ENCODE assay signal across 22 cellular contexts in the genomic region with DNA sequence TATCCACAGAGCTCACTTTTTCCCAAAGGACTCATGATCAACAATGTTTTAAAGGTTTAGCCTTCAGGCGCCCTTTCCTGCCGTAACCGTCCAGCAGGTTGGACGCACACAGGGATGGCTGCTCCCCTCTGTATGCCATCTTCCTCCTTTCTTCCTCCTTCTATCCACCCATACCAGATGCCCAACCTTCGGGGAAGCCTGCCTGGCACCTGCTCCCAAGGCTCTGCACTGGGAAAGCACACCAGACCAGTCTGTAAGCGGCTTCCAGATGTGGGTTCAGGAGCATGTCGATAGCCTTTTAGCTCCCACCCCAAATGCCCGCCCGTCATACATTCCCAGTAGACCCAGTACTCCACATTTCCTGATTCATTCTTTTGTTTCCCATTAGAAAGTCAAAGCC. TPM values are rescaled to one million over a fixed set of nuclear protein-coding genes. Genes with fewer than 3 reads are reported as not detected.
"Had no signal": no experiment of that assay in that cellular context is flagged by ENCODE, and none has a peak within 500 bp of the region (broad histone marks: within the 10 kb centered on the region; RNA-seq: fewer than 3 reads in every experiment).

No MANE protein-coding gene starts in this region.

- H3K36me3 Mint-ChIP-seq: activated CD8-positive, alpha-beta memory T cell treated with anti-CD3 and anti-CD28 coated beads, Interleukin-2, amount 10 ng/mL, durations not matched to agents 7 days and 5 days; activated naive CD8-positive, alpha-beta T cell treated with anti-CD3 and anti-CD28 coated beads for 36 hours; naive thymus-derived CD8-positive, alpha-beta T cell; T-cell had no signal

- H3K27me3 ChIP-seq: cardiac muscle cell, heart right ventricle, upper lobe of left lung had no signal

- H3K4me3 ChIP-seq: cardiac muscle cell, heart right ventricle, lower lobe of right lung, upper lobe of left lung had no signal

- H3K27ac Mint-ChIP-seq: activated CD4-positive, alpha-beta T cell treated with anti-CD3 and anti-CD28 coated beads, Interleukin-2, amount 10 ng/mL, durations not matched to agents 7 days and 5 days; activated CD8-positive, alpha-beta memory T cell treated with anti-CD3 and anti-CD28 coated beads, Interleukin-2, amount 10 ng/mL, durations not matched to agents 7 days and 5 days; activated CD8-positive, alpha-beta T cell treated with anti-CD3 and anti-CD28 coated beads for 36 hours; activated naive CD8-positive, alpha-beta T cell treated with anti-CD3 and anti-CD28 coated beads for 36 hours; dendritic cell treated with granulocyte-macrophage colony-stimulating factor and Interleukin-4, amounts not matched to agents 40 ng/mL and 50 ng/mL, for 4 days; T-cell had no signal

- ATAC-seq: activated CD8-positive, alpha-beta memory T cell treated with anti-CD3 and anti-CD28 coated beads, Interleukin-2, amount 10 ng/mL, durations not matched to agents 7 days and 5 days; activated CD8-positive, alpha-beta T cell treated with anti-CD3 and anti-CD28 coated beads for 36 hours; naive thymus-derived CD8-positive, alpha-beta T cell; T-cell had no signal

- H3K36me3 ChIP-seq: cardiac muscle cell, heart right ventricle, lower lobe of right lung, upper lobe of left lung, WERI-Rb-1 had no signal

- DNase-seq: activated CD4-positive, alpha-beta T cell treated with anti-CD3 and anti-CD28 coated beads, Interleukin-2, amount 10 ng/mL, durations not matched to agents 7 days and 5 days; activated CD4-positive, CD25-positive, alpha-beta regulatory T cell treated with anti-CD3 and anti-CD28 coated beads, Interleukin-2, amount 50 U/mL, for 72 hours; activated CD8-positive, alpha-beta memory T cell treated with anti-CD3 and anti-CD28 coated beads, Interleukin-2, amount 10 ng/mL, durations not matched to agents 7 days and 5 days; activated CD8-positive, alpha-beta T cell treated with anti-CD3 and anti-CD28 coated beads for 36 hours; activated naive CD4-positive, alpha-beta T cell; activated naive CD8-positive, alpha-beta T cell treated with anti-CD3 and anti-CD28 coated beads for 36 hours; activated T-cell treated with anti-CD3 and anti-CD28 coated beads for 4 hours; effector CD4-positive, alpha-beta T cell; foreskin fibroblast; heart right ventricle; islet precursor cell; lower lobe of right lung; naive thymus-derived CD8-positive, alpha-beta T cell; stimulated activated CD4-positive, alpha-beta T cell treated with anti-CD3 and anti-CD28 coated beads, Interleukin-4, amount 100 ng/mL, for 1 hour; stimulated activated naive CD4-positive, alpha-beta T cell; T-cell; WERI-Rb-1 had no signal

- H3K9me3 ChIP-seq: heart right ventricle, lower lobe of right lung, upper lobe of left lung had no signal

- H3K4me1 Mint-ChIP-seq: activated CD8-positive, alpha-beta memory T cell treated with anti-CD3 and anti-CD28 coated beads, Interleukin-2, amount 10 ng/mL, durations not matched to agents 7 days and 5 days; activated naive CD8-positive, alpha-beta T cell treated with anti-CD3 and anti-CD28 coated beads for 36 hours; T-cell had no signal

- H3K27me3 Mint-ChIP-seq: activated CD8-positive, alpha-beta T cell treated with anti-CD3 and anti-CD28 coated beads for 36 hours; activated naive CD8-positive, alpha-beta T cell treated with anti-CD3 and anti-CD28 coated beads for 36 hours had no signal

- H3K9me3 Mint-ChIP-seq: activated CD4-positive, alpha-beta T cell treated with anti-CD3 and anti-CD28 coated beads, Interleukin-2, amount 10 ng/mL, durations not matched to agents 7 days and 5 days; activated CD8-positive, alpha-beta T cell treated with anti-CD3 and anti-CD28 coated beads for 36 hours; activated naive CD8-positive, alpha-beta T cell treated with anti-CD3 and anti-CD28 coated beads for 36 hours; activated T-helper 1 cell treated with anti-CD3 and anti-CD28 coated beads, Interleukin-12 subunit alpha, Interleukin-12 subunit beta, Interleukin-2, Interleukin-4 antibody, amounts not matched to agents 30 ng/mL and 10 ng/mL and 1 ng/mL, durations not matched to agents 14 hours and 24 hours and 36 hours; dendritic cell treated with granulocyte-macrophage colony-stimulating factor and Interleukin-4, amounts not matched to agents 40 ng/mL and 50 ng/mL, for 4 days; naive thymus-derived CD8-positive, alpha-beta T cell; T-cell had no signal

- H3K27ac ChIP-seq: cardiac muscle cell, lower lobe of right lung, WERI-Rb-1 had no signal

- H3K4me3 Mint-ChIP-seq: activated CD4-positive, alpha-beta T cell treated with anti-CD3 and anti-CD28 coated beads, Interleukin-2, amount 10 ng/mL, durations not matched to agents 7 days and 5 days; activated CD8-positive, alpha-beta memory T cell treated with anti-CD3 and anti-CD28 coated beads, Interleukin-2, amount 10 ng/mL, durations not matched to agents 7 days and 5 days; activated CD8-positive, alpha-beta T cell treated with anti-CD3 and anti-CD28 coated beads for 36 hours; activated naive CD8-positive, alpha-beta T cell treated with anti-CD3 and anti-CD28 coated beads for 36 hours; activated T-helper 1 cell treated with anti-CD3 and anti-CD28 coated beads, Interleukin-12 subunit alpha, Interleukin-12 subunit beta, Interleukin-2, Interleukin-4 antibody, amounts not matched to agents 30 ng/mL and 10 ng/mL and 1 ng/mL, durations not matched to agents 14 hours and 24 hours and 36 hours; dendritic cell treated with granulocyte-macrophage colony-stimulating factor and Interleukin-4, amounts not matched to agents 40 ng/mL and 50 ng/mL, for 4 days; naive thymus-derived CD8-positive, alpha-beta T cell; T-cell had no signal

RNA-seq across cellular contexts. Expression of gene STUM, which starts 52.9 kb away (rescaled TPM):
- total RNA-seq: activated CD4-positive, alpha-beta T cell treated with anti-CD3 and anti-CD28 coated beads, Interleukin-2, amount 10 ng/mL, durations not matched to agents 7 days and 5 days; activated CD8-positive, alpha-beta memory T cell treated with anti-CD3 and anti-CD28 coated beads, Interleukin-2, amount 10 ng/mL, durations not matched to agents 7 days and 5 days; activated CD8-positive, alpha-beta T cell treated with anti-CD3 and anti-CD28 coated beads for 36 hours; activated naive CD8-positive, alpha-beta T cell treated with anti-CD3 and anti-CD28 coated beads for 36 hours; activated T-helper 1 cell treated with anti-CD3 and anti-CD28 coated beads, Interleukin-12 subunit alpha, Interleukin-12 subunit beta, Interleukin-2, Interleukin-4 antibody, amounts not matched to agents 30 ng/mL and 10 ng/mL and 1 ng/mL, durations not matched to agents 14 hours and 24 hours and 36 hours; fibroblast of lung had no signal
- polyA plus RNA-seq: naive thymus-derived CD8-positive, alpha-beta T cell had no signal
